ENCODE assay signal across 20 cellular contexts in genomic region chr5:74659172-74659571, GRCh38.
"Had no signal": no experiment of that assay in that cellular context is flagged by ENCODE, and none has a peak within 500 bp of the region (broad histone marks: within the 10 kb centered on the region; RNA-seq: fewer than 3 reads in every experiment).

No MANE protein-coding gene starts in this region.

- H3K4me3 ChIP-seq: coronary artery, dorsolateral prefrontal cortex, esophagus squamous epithelium, gastrocnemius medialis, heart right ventricle, left lung, lower lobe of right lung, mucosa of descending colon had no signal

- H3K4me1 ChIP-seq: esophagus squamous epithelium, gastrocnemius medialis, left lung, lower lobe of right lung had no signal

- H3K27ac ChIP-seq: coronary artery, dorsolateral prefrontal cortex, esophagus squamous epithelium, gastrocnemius medialis, heart right ventricle, left lung, lower lobe of right lung had no signal

- ATAC-seq: gastrocnemius medialis, heart right ventricle, left cardiac atrium, left lung, left ventricle myocardium superior, lower lobe of right lung, mucosa of descending colon had no signal

- H3K9me3 ChIP-seq: esophagus squamous epithelium, gastrocnemius medialis, left lung, lower lobe of right lung, mucosa of descending colon had no signal

- H3K36me3 ChIP-seq: esophagus squamous epithelium, gastrocnemius medialis, heart right ventricle, left lung, lower lobe of right lung had no signal

- DNase-seq: dermis blood vessel endothelial cell; dorsolateral prefrontal cortex; effector CD4-positive, alpha-beta T cell; effector memory CD4-positive, alpha-beta T cell; esophagus squamous epithelium; foreskin fibroblast; foreskin melanocyte; gastrocnemius medialis; glutamatergic neuron; head of caudate nucleus; heart right ventricle; hippocampal formation; left cardiac atrium; left lung; left ventricle myocardium superior; lower lobe of right lung; mesenchymal stem cell; mucosa of descending colon; naive B cell had no signal

- H3K27me3 ChIP-seq: dorsolateral prefrontal cortex, esophagus squamous epithelium, gastrocnemius medialis, heart right ventricle, left lung had no signal
